Comparison of ENCODE assay signal across 14 cellular contexts in the genomic region with DNA sequence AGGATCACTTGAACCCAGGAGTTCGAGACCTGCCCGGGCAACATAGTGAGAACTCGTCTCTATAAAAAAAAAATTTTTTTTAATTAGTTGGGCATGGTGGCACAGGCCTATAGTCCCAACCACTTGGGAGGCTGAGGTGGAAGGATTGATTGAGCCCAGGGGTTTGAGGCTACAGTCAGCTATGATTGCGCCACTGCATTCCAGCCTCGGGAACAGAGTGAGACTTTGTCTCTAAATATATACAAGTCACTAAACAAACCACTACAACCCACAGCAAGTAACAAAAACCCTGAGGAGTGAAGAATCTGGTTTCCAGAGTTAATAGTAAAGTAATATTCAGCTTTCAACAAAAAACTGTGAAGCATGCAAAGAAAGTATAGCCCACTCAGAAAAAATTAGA. TPM values are rescaled to one million over a fixed set of nuclear protein-coding genes. Genes with fewer than 3 reads are reported as not detected.
"Had no signal": no experiment of that assay in that cellular context is flagged by ENCODE, and none has a peak within 500 bp of the region (broad histone marks: within the 10 kb centered on the region; RNA-seq: fewer than 3 reads in every experiment).

No MANE protein-coding gene starts in this region.

- H3K4me1 ChIP-seq: thyroid gland had no signal

- H3K27ac ChIP-seq: brain microvascular endothelial cell, thyroid gland had no signal

- H3K27me3 ChIP-seq: brain microvascular endothelial cell, thyroid gland had no signal

- ATAC-seq: natural killer cell treated with Interleukin-12 subunit alpha and Interleukin-12 subunit beta and Interleukin-15 and Interleukin-18, amount 100 ng/mL, for 72 hours; stimulated activated naive B cell treated with anti-CD40 and anti-IgM and Interleukin-4, amounts not matched to agents 10 μg/mL and 1 μg/mL and 100 μg/mL, for 72 hours had no signal

- DNase-seq: activated CD4-positive, alpha-beta T cell treated with anti-CD3 and anti-CD28 coated beads, Interleukin-2, amount 50 U/mL, for 1 hour; activated CD8-positive, alpha-beta memory T cell treated with anti-CD3 and anti-CD28 coated beads for 24 hours; activated gamma-delta T cell treated with Interleukin-2 at 50 U/mL for 16 hours; activated naive CD8-positive, alpha-beta T cell treated with anti-CD3 and anti-CD28 coated beads for 36 hours; anterior cingulate cortex; brain microvascular endothelial cell; effector memory CD4-positive, alpha-beta T cell; mesendoderm; retina; stimulated activated CD4-positive, alpha-beta T cell treated with anti-CD3 and anti-CD28 coated beads, Interleukin-4, amount 100 ng/mL, for 1 hour; stimulated activated naive B cell treated with anti-CD40 and anti-IgM and Interleukin-4, amounts not matched to agents 10 μg/mL and 1 μg/mL and 100 μg/mL, for 72 hours; thyroid gland had no signal

- FAIRE-seq: keratinocyte had no signal

- H3K4me3 ChIP-seq: thyroid gland had no signal

- H3K36me3 ChIP-seq: brain microvascular endothelial cell, thyroid gland had no signal

- H3K9me3 ChIP-seq: thyroid gland had no signal

RNA-seq across cellular contexts. Expression of a gene that starts 32.7 kb away (rescaled TPM):
- polyA plus RNA-seq: keratinocyte had no signal
